ENCODE assay signal across 23 cellular contexts in genomic region chr5:174523311-174524159, GRCh38.
A peak's percentile ranks its signal among the peaks of the same experiment; 100 is the strongest.
DNase-seq lines count a peak whose midpoint lies in the region; TF ChIP-seq lines count a peak whose summit lies in the region.
"Had no signal": no experiment of that assay in that cellular context is flagged by ENCODE, and none has a peak within 500 bp of the region (broad histone marks: within the 10 kb centered on the region; RNA-seq: fewer than 3 reads in every experiment).

No MANE protein-coding gene starts in this region.

- H3K36me3 ChIP-seq in breast epithelium, result no peaks in the 10 kb centered on the region
- no peaks in the 10 kb centered on the region for H3K36me3 ChIP-seq in adrenal gland (replicated peaks in 1 of 2)
- no peaks in the 10 kb centered on the region for H3K36me3 ChIP-seq in kidney epithelial cell (ENCODE audit: control insufficient read depth, insufficient read depth, low read length)
- H3K36me3 ChIP-seq: esophagus muscularis mucosa, heart left ventricle, thoracic aorta had no signal

- peaks cover 14% of the 10 kb centered on the region for H3K27me3 Mint-ChIP-seq in MCF 10A (ENCODE audit: insufficient read depth, unreplicated experiment)

- H3K4me3 ChIP-seq in breast epithelium, result no peak overlapping the region
- no peak overlapping the region for H3K4me3 ChIP-seq in adrenal gland
- no peak overlapping the region for H3K4me3 ChIP-seq in kidney epithelial cell (ENCODE audit: low read depth, low read length)
- H3K4me3 ChIP-seq: esophagus muscularis mucosa, GM23248, heart left ventricle, lung, SK-N-MC, thoracic aorta had no signal

- TF ChIP-seq CTCF in MCF 10A (IDR thresholded peaks at IDR 0.05; ENCODE audit: unreplicated experiment) (peak; percentile 36), breast epithelium (IDR thresholded peaks at IDR 0.05) (no peak), adrenal gland (IDR thresholded peaks at IDR 0.05) (peak in 5 of 6 experiments; percentile 31 to 49 (median 36)), kidney epithelial cell (IDR thresholded peaks at IDR 0.05; ENCODE audit: insufficient read depth, low read length, poor library complexity, severe bottlenecking) (peak; percentile 15)

- CTCF ChIA-PET in MCF 10A (lab: Yijun Ruan, JAX), result interaction anchor here (0.6 to 2.1 kb wide), 5 partner anchors 32 to 205 kb away, joined by 3 to 6 read pairs (median 4); no protein-coding TSS in a partner anchor

- H3K27ac Mint-ChIP-seq in MCF 10A (ENCODE audit: low read depth, unreplicated experiment), result no peak overlapping the region
- H3K27ac Mint-ChIP-seq: activated CD4-positive, alpha-beta T cell treated with anti-CD3 and anti-CD28 coated beads for 36 hours; CD14-positive monocyte; immature natural killer cell had no signal

- POLR2A ChIA-PET in MCF 10A (lab: Yijun Ruan, JAX), result interaction anchor here (2.1 kb wide), 1 partner anchor 12 kb away, joined by 6 read pairs; no protein-coding TSS in a partner anchor

- no TSS peak for BruUV-seq in MCF 10A (replicated peaks; lab: Mats Ljungman, UMichigan)

- H3K27ac ChIP-seq in breast epithelium, result no peak overlapping the region
- H3K27ac ChIP-seq in adrenal gland, result peak overlapping the region in 2 of 5 donors; percentile 27 to 58
- H3K27ac ChIP-seq: esophagus muscularis mucosa, GM23248, heart left ventricle, SK-N-MC, thoracic aorta had no signal

- no peaks in the 10 kb centered on the region for H3K4me1 Mint-ChIP-seq in MCF 10A (ENCODE audit: insufficient read depth, unreplicated experiment)
- H3K4me1 Mint-ChIP-seq: activated CD4-positive, alpha-beta T cell treated with anti-CD3 and anti-CD28 coated beads for 36 hours; immature natural killer cell had no signal

- intact Hi-C loops in MCF 10A (cut with micrococcal nuclease), result loop anchor here (1.0 kb wide), 2 partner anchors 201 to 270 kb away; partner anchors contain the start of gene MSX2
- intact Hi-C loops in breast epithelium (cut with DNase I; ENCODE audit: low total_unique reads), result loop anchor here (1.0 kb wide), 1 partner anchor 20 kb away; no protein-coding TSS in a partner anchor
- intact Hi-C loops in adrenal gland (cut with DNase I), result no loop called here

- no peak overlapping the region for H3K4me3 Mint-ChIP-seq in MCF 10A (ENCODE audit: unreplicated experiment)
- H3K4me3 Mint-ChIP-seq: activated CD4-positive, alpha-beta T cell treated with anti-CD3 and anti-CD28 coated beads for 36 hours; CD14-positive monocyte; immature natural killer cell had no signal

- H3K27me3 ChIP-seq in breast epithelium, result no peaks in the 10 kb centered on the region
- H3K27me3 ChIP-seq in adrenal gland, result no peaks in the 10 kb centered on the region
- no peaks in the 10 kb centered on the region for H3K27me3 ChIP-seq in kidney epithelial cell (ENCODE audit: control insufficient read depth, insufficient read depth, low read length)

- no peaks in the 10 kb centered on the region for H3K36me3 Mint-ChIP-seq in MCF 10A (ENCODE audit: insufficient read depth, unreplicated experiment)
- H3K36me3 Mint-ChIP-seq: CD14-positive monocyte, immature natural killer cell had no signal

- H3K4me1 ChIP-seq in breast epithelium (no peaks in the 10 kb centered on the region), adrenal gland (replicated peaks in 1 of 2) (peaks cover 0 to 11% of the 10 kb centered on the region in 2 donors)
- H3K4me1 ChIP-seq: esophagus muscularis mucosa, heart left ventricle had no signal

- H3K9me3 ChIP-seq in breast epithelium (no peaks in the 10 kb centered on the region), adrenal gland (replicated peaks in 1 of 3) (no peaks in the 10 kb centered on the region)
- H3K9me3 ChIP-seq: esophagus muscularis mucosa, heart left ventricle, thoracic aorta had no signal

- 37 to 57% (median 43%) methylated on average over 7 of the region's 7 CpGs for WGBS in adrenal gland, 4 donors

- no peaks in the 10 kb centered on the region for H3K9me3 Mint-ChIP-seq in MCF 10A (ENCODE audit: unreplicated experiment)

- DNase-seq in MCF 10A (ENCODE audit: unreplicated experiment) (no peak), breast epithelium (ENCODE audit: low spot score in 2 of 2) (no peak), adrenal gland (peak in 2 of 7 donors; percentile 16 to 40), kidney epithelial cell (ENCODE audit: low read depth) (no peak), RKO (ENCODE audit: low spot score) (no peak), NCI-H1694 treated with DMSO at 0.1 percent for 48 hours (lab: John Stamatoyannopoulos, UW) (no peak), ureter (ENCODE audit: low spot score) (no peak)
- DNase-seq in NK-92 treated with Interleukin-12 subunit alpha and Interleukin-12 subunit beta, amount 100 ng/mL, for 24 hours (lab: John Stamatoyannopoulos, UW), result no peak
- DNase-seq: 8988T; activated CD4-positive, alpha-beta T cell treated with anti-CD3 and anti-CD28 coated beads for 36 hours; caudate nucleus; GM23248; heart left ventricle; immature natural killer cell; NCI-H1930; NCI-H446 treated with DMSO at 0.1 percent for 48 hours; stimulated activated CD4-positive, alpha-beta T cell treated with anti-CD3 and anti-CD28 coated beads, Interleukin-12 subunit alpha, Interleukin-12 subunit beta, amount 100 ng/mL, for 4 hours; T1000 had no signal

- TF ChIP-seq POLR2A in breast epithelium (IDR thresholded peaks at IDR 0.05) (no peak), adrenal gland (IDR thresholded peaks at IDR 0.05) (no peak)

Comparison
In these comparisons a context has a peak if more than half of its experiments do, and no peak if none do; other contexts are left out.
1. CTCF ChIP-seq: peak in MCF 10A (single experiment), adrenal gland (5 of 6) and kidney epithelial cell (single experiment); none in breast epithelium (0 of 3).
2. intact Hi-C loops: an anchor here in MCF 10A (1.0 kb wide) and breast epithelium (1.0 kb wide); none called in adrenal gland.